9 cellular contexts compared by ENCODE assay signal in genomic region chr22:45537734-45538181, GRCh38. TPM values are rescaled to one million over a fixed set of nuclear protein-coding genes. Genes with fewer than 3 reads are reported as not detected.
DNase-seq lines count a peak whose midpoint lies in the region; ATAC-seq, FAIRE-seq and TF ChIP-seq lines count a peak whose summit lies in the region.
"Had no signal": no experiment of that assay in that cellular context is flagged by ENCODE, and none has a peak within 500 bp of the region (broad histone marks: within the 10 kb centered on the region; RNA-seq: fewer than 3 reads in every experiment).

No MANE protein-coding gene starts in this region.

- H3K27ac ChIP-seq in body of pancreas = no peak overlapping the region

- ATAC-seq in body of pancreas = peak; percentile 21
- no peak for ATAC-seq in GM18511 (IDR thresholded peaks at IDR 0.05; ENCODE audit: unreplicated experiment)
- no peak for ATAC-seq in GM19467 (IDR thresholded peaks at IDR 0.05; ENCODE audit: unreplicated experiment)
- ATAC-seq: HCT116 had no signal

- H3K9me3 ChIP-seq in body of pancreas = no peaks in the 10 kb centered on the region

- TF ChIP-seq CTCF in body of pancreas (IDR thresholded peaks at IDR 0.05) (no peak), lower leg skin (IDR thresholded peaks at IDR 0.05) (no peak)

- intact Hi-C loops in body of pancreas (cut with DNase I) = no loop called here
- intact Hi-C loops in lower leg skin (cut with DNase I; ENCODE audit: low total_unique reads) = no loop called here

- H3K4me1 ChIP-seq in body of pancreas = no peaks in the 10 kb centered on the region

- FAIRE-seq in urothelium cell line (lab: Jason Lieb, UNC) = peak; percentile 55

- H3K4me3 ChIP-seq in body of pancreas = no peak overlapping the region
- no peak overlapping the region for H3K4me3 ChIP-seq in lower leg skin (ENCODE audit: low read depth, poor library complexity, severe bottlenecking)

- H3K27me3 ChIP-seq in body of pancreas = no peaks in the 10 kb centered on the region

- no peaks in the 10 kb centered on the region for H3K36me3 ChIP-seq in body of pancreas (replicated peaks in 1 of 2; ENCODE audit: insufficient read depth in 1 of 2, low read depth in 2 of 2)

- DNase-seq in NCI-H1092 treated with DMSO at 0.1 percent for 48 hours (lab: John Stamatoyannopoulos, UW) (peak; percentile 21), body of pancreas (peak in 2 of 4 donors; percentile 20 to 21), lower leg skin (ENCODE audit: low spot score in 2 of 2) (peak; percentile 85 to 94), urothelium cell line (ENCODE audit: low spot score) (peak; percentile 76)
- DNase-seq in stimulated activated CD4-positive, alpha-beta T cell treated with anti-CD3 and anti-CD28 coated beads, Interleukin-4, amount 100 ng/mL, for 4 hours = no peak
- DNase-seq: T-helper 2 cell had no signal

- TF ChIP-seq POLR2A in body of pancreas (IDR thresholded peaks at IDR 0.05) = no peak
- no peak for TF ChIP-seq POLR2A in lower leg skin (IDR thresholded peaks at IDR 0.05)

- WGBS in body of pancreas, 2 donors = 46 to 52% methylated on average over 5 to 15 of the region's 15 CpGs
- 17 to 20% methylated on average over 13 to 15 of the region's 15 CpGs for WGBS in lower leg skin, 2 donors

RNA-seq across cellular contexts. Expression of gene FBLN1, which starts 35.1 kb away (rescaled TPM):
- total RNA-seq in body of pancreas (100 to 1,000 TPM in 1 of 2 donors, 10 to 100 TPM in 1; 97.0 to 119 TPM), lower leg skin (100 to 1,000 TPM; 114 to 414 (median 163) TPM)

Comparison
In these comparisons a context has a peak if more than half of its experiments do, and no peak if none do; other contexts are left out.
1. DNase-seq: peak in NCI-H1092 treated with DMSO at 0.1 percent for 48 hours (single experiment), lower leg skin (2 of 2) and urothelium cell line (single experiment); none in stimulated activated CD4-positive, alpha-beta T cell treated with anti-CD3 and anti-CD28 coated beads, Interleukin-4, amount 100 ng/mL, for 4 hours (0 of 2).